Comparison of ENCODE assay signal across 25 cellular contexts in the genomic region with DNA sequence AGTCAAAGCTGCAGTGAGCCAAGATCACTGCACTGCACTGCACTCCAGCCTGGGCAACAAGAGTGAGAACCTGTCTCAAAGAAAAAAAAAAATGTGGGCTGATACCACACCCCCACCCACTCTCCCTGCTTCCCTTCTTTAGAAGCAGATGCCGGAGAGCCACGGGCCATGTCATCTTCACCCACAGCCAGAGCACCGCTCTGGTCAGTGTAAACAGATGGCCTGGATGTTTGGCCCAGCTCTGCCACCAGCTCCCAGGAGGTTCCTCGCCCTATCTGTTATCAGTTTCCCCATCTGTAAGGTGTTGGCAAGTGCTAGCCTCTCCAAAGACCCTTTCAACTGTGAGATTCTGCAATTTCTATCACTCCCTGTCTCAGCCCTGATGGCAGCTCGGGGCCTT. TPM values are rescaled to one million over a fixed set of nuclear protein-coding genes. Genes with fewer than 3 reads are reported as not detected.
A peak's percentile ranks its signal among the peaks of the same experiment; 100 is the strongest.
DNase-seq lines count a peak whose midpoint lies in the region; ATAC-seq, FAIRE-seq and TF ChIP-seq lines count a peak whose summit lies in the region.
"Had no signal": no experiment of that assay in that cellular context is flagged by ENCODE, and none has a peak within 500 bp of the region (broad histone marks: within the 10 kb centered on the region; RNA-seq: fewer than 3 reads in every experiment).

No MANE protein-coding gene starts in this region.

- H3K4me2 ChIP-seq in SK-N-SH (no peak overlapping the region), K562 (ENCODE audit: insufficient read depth, low read length) (no peak overlapping the region), neural progenitor cell (no peak overlapping the region)
- H3K4me2 ChIP-seq: A549, BLaER1, GM23338 had no signal

- peaks cover 44% of the 10 kb centered on the region for H3K27me3 Mint-ChIP-seq in neural progenitor cell (ENCODE audit: insufficient read depth, low read depth)
- H3K27me3 Mint-ChIP-seq in activated naive CD4-positive, alpha-beta T cell treated with anti-CD3 and anti-CD28 coated beads for 36 hours (ENCODE audit: low read depth): peaks cover 27% of the 10 kb centered on the region

- peak overlapping the region; percentile 45 for H3K4me3 Mint-ChIP-seq in neural progenitor cell
- H3K4me3 Mint-ChIP-seq in activated naive CD4-positive, alpha-beta T cell treated with anti-CD3 and anti-CD28 coated beads for 36 hours: no peak overlapping the region
- H3K4me3 Mint-ChIP-seq: CD8-positive, alpha-beta T cell; GM23338; HFFc6; IgD-negative memory B cell had no signal

- TF ChIP-seq RAD21 in SK-N-SH (IDR thresholded peaks at IDR 0.05; ENCODE audit: low read length): peak; percentile 5; the same call in 1 of the 2 replicates
- no peak for TF ChIP-seq RAD21 in K562 (CRISPR knock-in tag; conservative IDR thresholded peaks at IDR 0.05 in 1 of 2, IDR thresholded peaks at IDR 0.05 in 1 of 2)

- DNase-seq in SK-N-SH: peak; percentile 83
- DNase-seq in K562 (ENCODE audit: extremely low read depth in 1 of 4, low spot score in 3 of 4): peak in 2 of 4 experiments; percentile 67 to 72
- no peak for DNase-seq in neural progenitor cell (ENCODE audit: low spot score)
- DNase-seq in activated naive CD4-positive, alpha-beta T cell treated with anti-CD3 and anti-CD28 coated beads for 36 hours: no peak
- no peak for DNase-seq in NCI-H146 (lab: John Stamatoyannopoulos, UW)
- DNase-seq in GM20000 (ENCODE audit: low spot score): no peak
- DNase-seq: AML-193; Calu3; CD8-positive, alpha-beta T cell; DND-41; EL; HCEC 1CT; HFFc6; KG1 had no signal

- H3K27me3 ChIP-seq in SK-N-SH (ENCODE audit: insufficient read depth): no peaks in the 10 kb centered on the region
- peaks cover 13 to 45% of the 10 kb centered on the region in 2 experiments; a peak in 4 of 5 replicates for H3K27me3 ChIP-seq in K562 (ENCODE audit: control insufficient read depth in 2 of 2, insufficient read depth in 2 of 2, low read length in 2 of 2)
- H3K27me3 ChIP-seq in neural progenitor cell: peaks cover 57% of the 10 kb centered on the region

- TF ChIP-seq POLR2A in K562 (conservative IDR thresholded peaks at IDR 0.05): no peak

- H3K9me3 ChIP-seq in SK-N-SH: no peaks in the 10 kb centered on the region
- no peaks in the 10 kb centered on the region for H3K9me3 ChIP-seq in K562 (replicated peaks; ENCODE audit: control insufficient read depth, insufficient read depth, low read depth, low read length)
- H3K9me3 ChIP-seq in neural progenitor cell (ENCODE audit: low read depth): no peaks in the 10 kb centered on the region
- H3K9me3 ChIP-seq: A549, BLaER1 had no signal

- H3K79me2 ChIP-seq in SK-N-SH (ENCODE audit: insufficient read depth): no peaks in the 10 kb centered on the region
- no peaks in the 10 kb centered on the region for H3K79me2 ChIP-seq in K562 (ENCODE audit: control insufficient read depth, insufficient read depth, low read length)
- no peaks in the 10 kb centered on the region for H3K79me2 ChIP-seq in neural progenitor cell (ENCODE audit: low read depth)

- in situ Hi-C loops in K562 (cut with MboI): no loop called here

- H3K27ac Mint-ChIP-seq in neural progenitor cell: no peak overlapping the region
- H3K27ac Mint-ChIP-seq in activated naive CD4-positive, alpha-beta T cell treated with anti-CD3 and anti-CD28 coated beads for 36 hours: no peak overlapping the region
- H3K27ac Mint-ChIP-seq: CD14-positive monocyte; CD8-positive, alpha-beta T cell; GM23338; HFFc6; IgD-negative memory B cell had no signal

- H3K36me3 Mint-ChIP-seq in neural progenitor cell: no peaks in the 10 kb centered on the region
- H3K36me3 Mint-ChIP-seq in activated naive CD4-positive, alpha-beta T cell treated with anti-CD3 and anti-CD28 coated beads for 36 hours (ENCODE audit: low read depth): no peaks in the 10 kb centered on the region
- H3K36me3 Mint-ChIP-seq: CD8-positive, alpha-beta T cell; IgD-negative memory B cell had no signal

- H3K36me3 ChIP-seq in SK-N-SH (replicated peaks in 1 of 2; ENCODE audit: control insufficient read depth in 1 of 2, insufficient read depth in 2 of 2, low read length in 1 of 2): no peaks in the 10 kb centered on the region
- H3K36me3 ChIP-seq in K562 (ENCODE audit: control insufficient read depth, insufficient read depth, low read length): no peaks in the 10 kb centered on the region
- H3K36me3 ChIP-seq in neural progenitor cell: no peaks in the 10 kb centered on the region
- H3K36me3 ChIP-seq: BLaER1 had no signal

- no peaks in the 10 kb centered on the region for H3K9me2 ChIP-seq in SK-N-SH

- H3K4me1 Mint-ChIP-seq in neural progenitor cell: peaks cover 35% of the 10 kb centered on the region
- H3K4me1 Mint-ChIP-seq in activated naive CD4-positive, alpha-beta T cell treated with anti-CD3 and anti-CD28 coated beads for 36 hours (ENCODE audit: low read depth): peaks cover 21% of the 10 kb centered on the region

- no peaks in the 10 kb centered on the region for H3K9me3 Mint-ChIP-seq in neural progenitor cell
- no peaks in the 10 kb centered on the region for H3K9me3 Mint-ChIP-seq in activated naive CD4-positive, alpha-beta T cell treated with anti-CD3 and anti-CD28 coated beads for 36 hours
- H3K9me3 Mint-ChIP-seq: CD8-positive, alpha-beta T cell; GM23338; HFFc6; IgD-negative memory B cell had no signal

- intact Hi-C loops in K562 (cut with micrococcal nuclease): no loop called here
- intact Hi-C loops in activated naive CD4-positive, alpha-beta T cell treated with anti-CD3 and anti-CD28 coated beads for 36 hours (cut with micrococcal nuclease): no loop called here

- H3F3A ChIP-seq in SK-N-SH (replicated peaks; ENCODE audit: insufficient read depth): no peaks in the 10 kb centered on the region
- peaks cover 3% of the 10 kb centered on the region for H3F3A ChIP-seq in neural progenitor cell (ENCODE audit: low read depth)

- POLR2A ChIA-PET in SK-N-SH (lab: Yijun Ruan, JAX): interaction anchor here (0.6 to 2.4 kb wide), 4 partner anchors 9 to 268 kb away, joined by 3 to 11 read pairs (median 4); no protein-coding TSS in a partner anchor
- POLR2A ChIA-PET in K562 (lab: Yijun Ruan, JAX): interaction anchor here (0.6 to 3.5 kb wide), 2 partner anchors 10 to 38 kb away, joined by 3 to 9 read pairs; no protein-coding TSS in a partner anchor

- no peak for FAIRE-seq in K562 (lab: Jason Lieb, UNC)
- FAIRE-seq: A549, GM12892, GM18507, H54, HepG2 had no signal

- H3K4me1 ChIP-seq in SK-N-SH (ENCODE audit: control insufficient read depth in 1 of 2, insufficient read depth in 2 of 2, low read depth in 1 of 2, low read length in 1 of 2) (peaks cover under 1 to 60% of the 10 kb centered on the region in 2 experiments; a peak in 3 of 4 replicates), K562 (replicated peaks in 1 of 2; ENCODE audit: control insufficient read depth in 2 of 2, insufficient read depth in 2 of 2, low read length in 2 of 2) (peaks cover 8 to 23% of the 10 kb centered on the region in 2 experiments), neural progenitor cell (peaks cover 18% of the 10 kb centered on the region)

- H4K20me1 ChIP-seq in SK-N-SH (ENCODE audit: insufficient read depth) (no peaks in the 10 kb centered on the region), K562 (replicated peaks; ENCODE audit: control insufficient read depth, insufficient read depth, low read length) (peaks cover 3% of the 10 kb centered on the region; the same call in 1 of the 2 replicates), neural progenitor cell (ENCODE audit: low read depth) (no peaks in the 10 kb centered on the region)

- 63% methylated on average over 5 of the region's 5 CpGs for WGBS in SK-N-SH (ENCODE audit: low lambda C conversion rate)
- 11% methylated on average over 5 of the region's 5 CpGs for WGBS in K562 (ENCODE audit: insufficient coverage, low coverage, missing lambda C conversion rate)

- no peak for ATAC-seq in SK-N-SH treated with all-trans-retinoic acid at 6 μM for 48 hours
- no peak for ATAC-seq in K562
- ATAC-seq: A549; CD8-positive, alpha-beta T cell; GM23338; HepG2 had no signal

- peak in 1 of 2 experiments; percentile 46; a peak in 1 of 4 replicates for TF ChIP-seq EP300 in SK-N-SH (IDR thresholded peaks at IDR 0.05; ENCODE audit: borderline replicate concordance in 1 of 2, low read depth in 1 of 2, low read length in 1 of 2)
- TF ChIP-seq EP300 in K562 (IDR thresholded peaks at IDR 0.05; ENCODE audit: low read length): no peak

- H3K27ac ChIP-seq in SK-N-SH (ENCODE audit: low read depth in 2 of 2, low read length in 1 of 2) (peak overlapping the region in 1 of 2 experiments; percentile 78; a peak in 2 of 4 replicates), K562 (ENCODE audit: extremely low read depth, low read depth, low read length) (no peak overlapping the region), neural progenitor cell (no peak overlapping the region)
- H3K27ac ChIP-seq: 22Rv1, A549, BLaER1 had no signal

- no TSS peak for BruUV-seq in K562 (replicated peaks; lab: Mats Ljungman, UMichigan)

- H3K4me3 ChIP-seq in SK-N-SH (ENCODE audit: low read depth in 2 of 2, low read length in 1 of 2) (no peak overlapping the region), K562 (no peak overlapping the region), neural progenitor cell (no peak overlapping the region)
- H3K4me3 ChIP-seq: A549, BLaER1, GM23338 had no signal

- CTCF ChIA-PET in SK-N-SH (lab: Yijun Ruan, JAX): interaction anchor here (1.7 to 21.1 kb wide), 4 partner anchors 9 to 188 kb away, joined by 7 to 707 read pairs (median 36); partner anchors contain the start of gene ADGRB2
- CTCF ChIA-PET in K562 (lab: Yijun Ruan, JAX; ENCODE audit: low intra/inter-chr PET ratio): no interaction called here
- CTCF ChIA-PET in activated naive CD4-positive, alpha-beta T cell treated with anti-CD3 and anti-CD28 coated beads for 36 hours (lab: Charles Lee): interaction anchor here (0.6 to 2.2 kb wide), 3 partner anchors 13 to 76 kb away, joined by 3 to 5 read pairs (median 5); no protein-coding TSS in a partner anchor

- H3K9ac ChIP-seq in SK-N-SH: no peak overlapping the region
- H3K9ac ChIP-seq in K562 (ENCODE audit: insufficient read depth in 1 of 2, low read depth in 2 of 2, low read length in 2 of 2): no peak overlapping the region
- no peak overlapping the region for H3K9ac ChIP-seq in neural progenitor cell
- H3K9ac ChIP-seq: BLaER1 had no signal

- H2AFZ ChIP-seq in SK-N-SH (ENCODE audit: low read depth): no peak overlapping the region
- H2AFZ ChIP-seq in K562 (ENCODE audit: low read depth, low read length): no peak overlapping the region
- no peak overlapping the region for H2AFZ ChIP-seq in neural progenitor cell (replicated peaks)
- H2AFZ ChIP-seq: GM23338 had no signal

- TF ChIP-seq CTCF in SK-N-SH (IDR thresholded peaks at IDR 0.05): no peak
- TF ChIP-seq CTCF in K562 (IDR thresholded peaks at IDR 0.05 in 2 of 3, conservative IDR thresholded peaks at IDR 0.05 in 1 of 3; ENCODE audit: insufficient read depth in 2 of 3, low read depth in 1 of 3, low read length in 3 of 3): no peak
- TF ChIP-seq CTCF in neural progenitor cell (IDR thresholded peaks at IDR 0.05): no peak
- TF ChIP-seq CTCF in GM20000 (IDR thresholded peaks at IDR 0.05; ENCODE audit: extremely low read depth, missing control alignments): no peak

- no peaks in the 10 kb centered on the region for H3K9me1 ChIP-seq in K562 (ENCODE audit: control insufficient read depth, insufficient read depth, low read length)

RNA-seq across cellular contexts. Expression of gene ADGRB2, which starts 11.9 kb away (rescaled TPM):
- polyA plus RNA-seq in SK-N-SH (2012; rRNA removed) (10.6 and 13.0 TPM in 2 replicates), K562 (2011; rRNA removed) (0.14 and 0.38 TPM in 2 replicates), K562 (2014; fragmentation: Illumina TruSeq; extraction: Trizol) (0.07 and 0.11 TPM in 2 replicates), K562 (2014; fragmentation: Nextera tagmentation; extraction: Ambion mirVana) (not detected), K562 (2014; rRNA removed) (0.18 and 0.20 TPM in 2 replicates)
- 4.3 and 8.4 TPM in 2 replicates for polyA plus RNA-seq in SK-N-SH (2012; cell fraction: cytosol; rRNA removed)
- polyA plus RNA-seq in SK-N-SH (2012; cell fraction: nucleus; rRNA removed): 41.8 and 66.9 TPM in 2 replicates
- 0.42 and 2.8 TPM in 2 replicates for total RNA-seq in K562 (2011; cell fraction: chromatin; rRNA removed; ENCODE audit: low replicate concordance)
- 1.2 and 2.5 TPM in 2 replicates for total RNA-seq in K562 (2011; cell fraction: nucleolus; rRNA removed)
- total RNA-seq in K562 (2011; cell fraction: nucleoplasm; rRNA removed): 0.31 and 0.44 TPM in 2 replicates
- total RNA-seq in K562 (2014; rRNA removed) (0.23 and 0.33 TPM in 2 replicates), K562 (2014; rRNA removed; fragmentation: Illumina TruSeq; extraction: Trizol) (0.04 TPM in 1 of 2 replicates, not detected in the other), K562 (2015; rRNA removed; fragmentation: Illumina TruSeq; extraction: Trizol) (0.22 and 0.23 TPM in 2 replicates), K562 (2021) (0.22 and 0.34 TPM in 2 replicates), neural progenitor cell (ENCODE audit: low replicate concordance) (7.1 and 21.2 TPM in 2 replicates)
- 0.27 and 0.35 TPM in 2 replicates for polyA plus RNA-seq in K562 (2011; cell fraction: cytosol; rRNA removed)
- 2.0 and 3.4 TPM in 2 replicates for polyA plus RNA-seq in K562 (2011; cell fraction: nucleus; rRNA removed)
- polyA plus RNA-seq in K562 (2012): 0.17 and 0.54 TPM in 2 replicates
- 0.09 and 0.53 TPM in 2 replicates for polyA minus RNA-seq in K562 (2011; rRNA and poly(A)+ RNA removed)
- polyA minus RNA-seq in K562 (2011; cell fraction: cytosol; rRNA and poly(A)+ RNA removed): 1.2 TPM in 1 of 2 replicates, not detected in the other
- polyA minus RNA-seq in K562 (2011; cell fraction: nucleus; rRNA and poly(A)+ RNA removed): 0.67 and 1.7 TPM in 2 replicates
- total RNA-seq in activated naive CD4-positive, alpha-beta T cell treated with anti-CD3 and anti-CD28 coated beads for 36 hours: under 1 TPM; 0.24 to 0.30 TPM
- polyA plus RNA-seq: CD14-positive monocyte had no signal

RNA-seq across cellular contexts. Expression of gene SPOCD1, which starts 39.8 kb away (rescaled TPM):
- 10.7 and 12.5 TPM in 2 replicates for polyA plus RNA-seq in SK-N-SH (2012; rRNA removed)
- 3.8 and 5.7 TPM in 2 replicates for polyA plus RNA-seq in SK-N-SH (2012; cell fraction: cytosol; rRNA removed)
- polyA plus RNA-seq in SK-N-SH (2012; cell fraction: nucleus; rRNA removed): 42.6 and 46.9 TPM in 2 replicates
- 1.5 and 3.2 TPM in 2 replicates for total RNA-seq in K562 (2011; cell fraction: chromatin; rRNA removed; ENCODE audit: low replicate concordance)
- total RNA-seq in K562 (2011; cell fraction: nucleolus; rRNA removed): 2.8 and 3.0 TPM in 2 replicates
- 3.4 and 4.1 TPM in 2 replicates for total RNA-seq in K562 (2011; cell fraction: nucleoplasm; rRNA removed)
- 0.20 and 0.27 TPM in 2 replicates for total RNA-seq in K562 (2014; rRNA removed)
- 0.16 and 0.36 TPM in 2 replicates for total RNA-seq in K562 (2014; rRNA removed; fragmentation: Illumina TruSeq; extraction: Trizol)
- total RNA-seq in K562 (2015; rRNA removed; fragmentation: Illumina TruSeq; extraction: Trizol): 0.23 and 0.25 TPM in 2 replicates
- total RNA-seq in K562 (2021): 0.22 and 0.71 TPM in 2 replicates
- polyA plus RNA-seq in K562 (2011; rRNA removed): 0.39 and 0.63 TPM in 2 replicates
- polyA plus RNA-seq in K562 (2011; cell fraction: cytosol; rRNA removed): 0.31 and 0.60 TPM in 2 replicates
- polyA plus RNA-seq in K562 (2011; cell fraction: nucleus; rRNA removed): 1.6 and 2.8 TPM in 2 replicates
- 0.17 and 1.2 TPM in 2 replicates for polyA plus RNA-seq in K562 (2012)
- 0.19 and 0.42 TPM in 2 replicates for polyA plus RNA-seq in K562 (2014; fragmentation: Illumina TruSeq; extraction: Trizol)
- polyA plus RNA-seq in K562 (2014; fragmentation: Nextera tagmentation; extraction: Ambion mirVana): under 1 TPM in 1 of 2 experiments, not detected in 1; 0.03 TPM
- polyA plus RNA-seq in K562 (2014; rRNA removed): 0.25 and 0.46 TPM in 2 replicates
- polyA minus RNA-seq in K562 (2011; rRNA and poly(A)+ RNA removed): 0.21 and 0.67 TPM in 2 replicates
- 0.38 TPM in 1 of 2 replicates, not detected in the other for polyA minus RNA-seq in K562 (2011; cell fraction: cytosol; rRNA and poly(A)+ RNA removed)
- polyA minus RNA-seq in K562 (2011; cell fraction: nucleus; rRNA and poly(A)+ RNA removed): 1.00 and 1.9 TPM in 2 replicates
- 1.4 and 3.1 TPM in 2 replicates for total RNA-seq in neural progenitor cell (ENCODE audit: low replicate concordance)
- under 1 TPM; 0.21 to 0.30 TPM for total RNA-seq in activated naive CD4-positive, alpha-beta T cell treated with anti-CD3 and anti-CD28 coated beads for 36 hours
- total RNA-seq: CD8-positive, alpha-beta T cell had no signal
- polyA plus RNA-seq: CD14-positive monocyte, IgD-negative memory B cell had no signal

Comparison
In these comparisons a context has a peak if more than half of its experiments do, and no peak if none do; other contexts are left out.
1. Of the 27 proteins assayed by ChIP-seq in both K562 and SK-N-SH: peak only in K562: none; only in SK-N-SH: FOXJ3, GATA2, RAD21 and RCOR1; in both: none; in neither: 22; mixed calls (peak in some experiments, not most) for 1.